In the genomic region with DNA sequence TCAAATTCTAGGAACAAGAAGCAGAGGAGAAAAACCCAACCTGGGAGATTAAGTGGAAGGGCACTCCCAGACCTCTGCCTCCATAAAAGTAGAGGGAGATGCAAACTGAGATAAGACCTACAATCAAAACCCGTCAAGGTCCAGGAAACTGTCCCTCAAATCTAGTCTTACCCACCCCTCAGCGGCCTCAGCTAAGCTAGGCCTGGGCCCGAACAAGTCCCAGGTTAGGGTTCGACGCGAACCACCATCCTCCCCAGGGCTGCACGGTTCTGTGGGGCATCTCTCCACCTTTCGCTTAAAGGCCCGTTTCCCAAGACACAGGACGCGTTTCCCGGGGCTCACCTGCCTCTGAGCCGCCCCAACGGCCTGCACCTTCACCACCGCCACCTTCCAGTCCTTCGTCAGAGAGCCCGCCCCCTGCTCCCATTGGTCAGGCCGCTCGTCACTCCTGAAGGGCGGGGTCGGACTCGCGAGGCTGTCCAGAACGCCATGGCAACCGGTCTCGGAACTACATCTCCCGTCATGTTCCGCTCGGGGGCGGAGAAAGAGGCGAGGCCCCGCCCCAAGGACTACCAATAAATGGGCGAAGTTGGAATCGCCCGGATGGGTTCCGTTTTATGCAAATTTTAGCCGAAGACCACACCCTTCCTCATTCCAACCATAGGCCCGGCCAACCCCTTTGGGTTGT, we compare ENCODE assay signal across 8 cellular contexts. TPM values are rescaled to one million over a fixed set of nuclear protein-coding genes. Genes with fewer than 3 reads are reported as not detected.
DNase-seq lines count a peak whose midpoint lies in the region; TF ChIP-seq lines count a peak whose summit lies in the region.

A gene (minus strand): TSS at position 403 of the 688 bp plus-strand sequence. CDS start 10,190 bp downstream, outside the sequence.

- TF ChIP-seq CTCF in GM20000 (IDR thresholded peaks at IDR 0.05; ENCODE audit: extremely low read depth, missing control alignments): no peak

- H3K27me3 ChIP-seq in effector memory CD4-positive, alpha-beta T cell (replicated peaks; ENCODE audit: control insufficient read depth, insufficient read depth, low read length, poor library complexity, severe bottlenecking): peaks cover 3% of the 10 kb centered on the region

- no peaks in the 10 kb centered on the region for H3K36me3 ChIP-seq in effector memory CD4-positive, alpha-beta T cell (ENCODE audit: control insufficient read depth, insufficient read depth, low read length)

- POLR2A ChIA-PET in activated CD8-positive, alpha-beta memory T cell treated with anti-CD3 and anti-CD28 coated beads for 36 hours (lab: Charles Lee): no interaction called here

- H3K9me3 ChIP-seq in effector memory CD4-positive, alpha-beta T cell (ENCODE audit: control insufficient read depth, low read length): no peaks in the 10 kb centered on the region

- H3K4me3 ChIP-seq in effector memory CD4-positive, alpha-beta T cell (ENCODE audit: insufficient read depth, low read depth, low read length, poor library complexity, severe bottlenecking): peak within 1 kb of the TSS; percentile 94

- CTCF ChIA-PET in activated CD8-positive, alpha-beta memory T cell treated with anti-CD3 and anti-CD28 coated beads for 36 hours (lab: Charles Lee): no interaction called here

- H3K4me1 ChIP-seq in effector memory CD4-positive, alpha-beta T cell (ENCODE audit: control insufficient read depth, insufficient read depth, low read length, poor library complexity, severe bottlenecking): peaks cover 4% of the 10 kb centered on the region

- H3K27ac ChIP-seq in effector memory CD4-positive, alpha-beta T cell (ENCODE audit: insufficient read depth, low read length, poor library complexity, severe bottlenecking): peak within 1 kb of the TSS; percentile 79

- DNase-seq in CMK (ENCODE audit: low read depth) (peak; percentile 100), GM20000 (ENCODE audit: low spot score) (peak; percentile 95), HT-29 (ENCODE audit: low spot score) (peak; percentile 97), NOMO-1 (lab: John Stamatoyannopoulos, UW; ENCODE audit: unreplicated experiment in 2 of 2) (peak; percentile 95 to 98), lung microvascular endothelial cell (ENCODE audit: low read depth in 2 of 2) (peak; percentile 100)
- peak; percentile 99 to 100 (median 100) for DNase-seq in effector memory CD4-positive, alpha-beta T cell
- peak; percentile 99 to 100 (median 99) for DNase-seq in stimulated activated CD4-positive, alpha-beta T cell treated with anti-CD3 and anti-CD28 coated beads, TNF-alpha, amount 100 ng/mL, for 48 hours (ENCODE audit: low read depth in 3 of 3)

RNA-seq across cellular contexts. Expression of the gene that starts here (rescaled TPM):
- total RNA-seq in HT-29 (2014; rRNA removed; shearing (Covaris generic)): 3.4 and 8.1 TPM in 2 replicates
- 10 to 100 TPM; 27.4 to 32.7 TPM for total RNA-seq in activated CD8-positive, alpha-beta memory T cell treated with anti-CD3 and anti-CD28 coated beads for 36 hours
- 18.7 and 24.6 TPM in 2 replicates for total RNA-seq in lung microvascular endothelial cell

Comparison
In these comparisons a context has a peak if more than half of its experiments do, and no peak if none do; other contexts are left out.
1. Peak in every context shown above with its lines: DNase-seq, H3K4me3 ChIP-seq and H3K27ac ChIP-seq.